13 cellular contexts compared by ENCODE assay signal in the genomic region with DNA sequence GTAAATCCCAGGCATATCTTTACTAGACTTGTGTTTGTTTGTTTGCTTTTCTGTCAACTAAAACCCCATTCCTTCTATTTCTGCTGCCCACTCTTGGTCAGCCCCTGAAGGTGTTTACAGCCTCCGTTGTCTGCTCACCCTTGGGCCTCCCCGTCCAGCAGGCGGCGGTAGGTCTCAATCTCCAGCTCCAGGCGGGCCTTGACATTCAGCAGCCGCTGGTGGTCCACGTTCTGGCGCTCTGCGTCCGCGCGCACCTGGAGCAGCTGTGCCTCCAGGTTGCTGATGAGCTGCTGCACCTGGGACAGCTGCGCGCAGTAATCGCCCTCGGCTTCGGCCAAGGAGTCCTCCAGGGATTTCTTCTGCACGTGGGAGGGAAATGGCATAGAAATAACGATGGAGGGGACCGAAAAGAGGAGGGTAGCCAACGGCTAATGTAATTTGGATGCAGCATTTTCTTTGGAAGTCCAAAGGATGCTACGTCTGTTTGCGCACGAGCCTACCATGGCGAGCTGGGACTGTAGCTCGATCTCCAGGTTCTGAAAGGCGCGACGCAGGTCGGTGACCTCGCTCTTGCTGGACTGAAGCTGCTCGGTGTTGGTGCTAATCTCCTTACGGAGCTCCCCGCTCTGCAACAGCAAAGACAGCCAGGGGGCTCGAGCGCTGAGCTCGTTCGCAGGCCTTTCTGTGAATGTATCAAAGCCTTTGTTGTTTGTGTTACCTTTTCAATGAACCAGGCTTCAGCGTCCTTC. TPM values are rescaled to one million over a fixed set of nuclear protein-coding genes. Genes with fewer than 3 reads are reported as not detected.
A peak's percentile ranks its signal among the peaks of the same experiment; 100 is the strongest.
DNase-seq lines count a peak whose midpoint lies in the region; ATAC-seq and TF ChIP-seq lines count a peak whose summit lies in the region.
"Had no signal": no experiment of that assay in that cellular context is flagged by ENCODE, and none has a peak within 500 bp of the region (broad histone marks: within the 10 kb centered on the region; RNA-seq: fewer than 3 reads in every experiment).

No MANE protein-coding gene starts in this region.

- peak overlapping the region in 1 of 2 donors; percentile 56 for H3K4me3 Mint-ChIP-seq in stimulated activated naive CD8-positive, alpha-beta T cell treated with anti-CD3 and anti-CD28 coated beads, Interleukin-15, amount 100 ng/mL, for 72 hours
- H3K4me3 Mint-ChIP-seq: natural killer cell had no signal

- no peaks in the 10 kb centered on the region for H3K9me3 Mint-ChIP-seq in stimulated activated naive CD8-positive, alpha-beta T cell treated with anti-CD3 and anti-CD28 coated beads, Interleukin-15, amount 100 ng/mL, for 72 hours
- H3K9me3 Mint-ChIP-seq: natural killer cell had no signal

- H3K27me3 Mint-ChIP-seq in stimulated activated naive CD8-positive, alpha-beta T cell treated with anti-CD3 and anti-CD28 coated beads, Interleukin-15, amount 100 ng/mL, for 72 hours, result peaks cover 24% of the 10 kb centered on the region

- no peak overlapping the region for H3K27ac Mint-ChIP-seq in stimulated activated naive CD8-positive, alpha-beta T cell treated with anti-CD3 and anti-CD28 coated beads, Interleukin-15, amount 100 ng/mL, for 72 hours
- H3K27ac Mint-ChIP-seq: natural killer cell had no signal

- intact Hi-C loops in Right ventricle myocardium superior (cut with DNase I), result no loop called here

- TF ChIP-seq CTCF in cardiac muscle cell (IDR thresholded peaks at IDR 0.05; ENCODE audit: low read depth, low read length) (peak; percentile 58), WI38 (IDR thresholded peaks at IDR 0.05; ENCODE audit: low read depth, low read length) (peak; percentile 20; the same call in 1 of the 2 replicates), foreskin keratinocyte (conservative IDR thresholded peaks at IDR 0.05) (peak; percentile 15), Peyer's patch (IDR thresholded peaks at IDR 0.05) (no peak)

- H3K4me3 ChIP-seq in cardiac muscle cell (no peak overlapping the region), WI38 (ENCODE audit: low read depth, low read length) (no peak overlapping the region), Peyer's patch (no peak overlapping the region)

- TF ChIP-seq POLR2A in Peyer's patch (IDR thresholded peaks at IDR 0.05), result no peak

- H3K4me1 Mint-ChIP-seq in stimulated activated naive CD8-positive, alpha-beta T cell treated with anti-CD3 and anti-CD28 coated beads, Interleukin-15, amount 100 ng/mL, for 72 hours, result no peaks in the 10 kb centered on the region
- H3K4me1 Mint-ChIP-seq: natural killer cell had no signal

- no peak overlapping the region for H3K27ac ChIP-seq in cardiac muscle cell
- no peak overlapping the region for H3K27ac ChIP-seq in foreskin keratinocyte
- no peak overlapping the region for H3K27ac ChIP-seq in Peyer's patch

- ATAC-seq in Right ventricle myocardium superior (ENCODE audit: poor library complexity) (no peak), foreskin keratinocyte (no peak)
- no peak for ATAC-seq in stimulated activated naive CD8-positive, alpha-beta T cell treated with anti-CD3 and anti-CD28 coated beads, Interleukin-15, amount 100 ng/mL, for 72 hours
- ATAC-seq: natural killer cell had no signal

- DNase-seq in cardiac muscle cell (ENCODE audit: low read depth in 1 of 2, low spot score in 1 of 2) (peak; percentile 20 to 24), Right ventricle myocardium superior (no peak), foreskin keratinocyte (no peak), midbrain (lab: John Stamatoyannopoulos, UW) (no peak), Peyer's patch (no peak), NCI-H2227 (lab: John Stamatoyannopoulos, UW; ENCODE audit: unreplicated experiment) (no peak)
- DNase-seq in stimulated activated naive CD8-positive, alpha-beta T cell treated with anti-CD3 and anti-CD28 coated beads, Interleukin-15, amount 100 ng/mL, for 72 hours, result peak; percentile 5 to 14
- DNase-seq: natural killer cell; NCI-H510A; stimulated activated CD4-positive, alpha-beta T cell treated with anti-CD3 and anti-CD28 coated beads, Interleukin-1b, Interleukin-23, amount 100 ng/mL, for 48 hours; T-helper 1 cell had no signal

- H3K27me3 ChIP-seq in cardiac muscle cell (peaks cover 5% of the 10 kb centered on the region), foreskin keratinocyte (no peaks in the 10 kb centered on the region), Peyer's patch (no peaks in the 10 kb centered on the region)

- no peaks in the 10 kb centered on the region for H3K9me3 ChIP-seq in cardiac muscle cell (ENCODE audit: low read depth)
- no peaks in the 10 kb centered on the region for H3K9me3 ChIP-seq in Peyer's patch

- H3K36me3 ChIP-seq in cardiac muscle cell (no peaks in the 10 kb centered on the region), Peyer's patch (peaks cover 0 to 4% (median 0%) of the 10 kb centered on the region in 3 donors)

- H3K4me1 ChIP-seq in cardiac muscle cell (ENCODE audit: low read depth) (no peaks in the 10 kb centered on the region), foreskin keratinocyte (no peaks in the 10 kb centered on the region), Peyer's patch (no peaks in the 10 kb centered on the region)

RNA-seq across cellular contexts. Expression of gene KRT12, which starts 3.9 kb away (rescaled TPM):
- total RNA-seq in cardiac muscle cell (not detected in 2 replicates), Right ventricle myocardium superior (not detected), foreskin keratinocyte (not detected in 2 replicates), Peyer's patch (10 to 100 TPM in 1 of 4 donors, 1 to 10 TPM in 2, not detected in 1; 4.9 to 18.2 (median 9.1) TPM)
- polyA plus RNA-seq in cardiac muscle cell (not detected in 2 replicates), foreskin keratinocyte (not detected in 2 replicates)
- total RNA-seq: natural killer cell had no signal

RNA-seq across cellular contexts. Expression of gene KRT20, which starts 21.9 kb away (rescaled TPM):
- total RNA-seq in cardiac muscle cell, result not detected in 2 replicates
- polyA plus RNA-seq in cardiac muscle cell, result not detected in 2 replicates
- total RNA-seq in Right ventricle myocardium superior, result not detected
- total RNA-seq in foreskin keratinocyte, result not detected in 2 replicates
- polyA plus RNA-seq in foreskin keratinocyte, result not detected in 2 replicates
- 100 to 1,000 TPM; 111 to 978 (median 820) TPM for total RNA-seq in Peyer's patch
- total RNA-seq: natural killer cell, subcutaneous adipose tissue had no signal

RNA-seq across cellular contexts. Expression of gene KRT10, which starts 40.7 kb away (rescaled TPM):
- 30.1 and 77.2 TPM in 2 replicates for total RNA-seq in cardiac muscle cell
- polyA plus RNA-seq in cardiac muscle cell, result 91.0 and 131 TPM in 2 replicates
- 50.3 TPM for total RNA-seq in Right ventricle myocardium superior
- 33.0 and 35.9 TPM in 2 replicates for total RNA-seq in foreskin keratinocyte
- polyA plus RNA-seq in foreskin keratinocyte, result 71.3 and 72.4 TPM in 2 replicates
- total RNA-seq in Peyer's patch, result 10 to 100 TPM in 2 of 4 donors, 1 to 10 TPM in 2; 5.1 to 19.0 (median 8.1) TPM

Comparison
In these comparisons a context has a peak if more than half of its experiments do, and no peak if none do; other contexts are left out.
1. DNase-seq: peak in cardiac muscle cell (2 of 2) and stimulated activated naive CD8-positive, alpha-beta T cell treated with anti-CD3 and anti-CD28 coated beads, Interleukin-15, amount 100 ng/mL, for 72 hours (2 of 2); none in Right ventricle myocardium superior (single experiment), foreskin keratinocyte (0 of 2), midbrain (single experiment), Peyer's patch (0 of 3) and NCI-H2227 (single experiment).
2. CTCF ChIP-seq: peak in cardiac muscle cell (single experiment), WI38 (single experiment) and foreskin keratinocyte (single experiment); none in Peyer's patch (0 of 6).
3. RNA of gene KRT20, which starts 21.9 kb away (total RNA-seq): 111 to 978 TPM in Peyer's patch; not detected in cardiac muscle cell, not detected in Right ventricle myocardium superior (single experiment) and not detected in foreskin keratinocyte; every median in the first group is over 100 times any median in the second.